In genomic region chr1:56494306-56494705, GRCh38 we compare ENCODE assay signal across 1 cellular context.
A peak's percentile ranks its signal among the peaks of the same experiment; 100 is the strongest.
TF ChIP-seq lines count a peak whose summit lies in the region.

No MANE protein-coding gene starts in this region.

TF ChIP-seq in HepG2, 621 proteins besides CTCF, POLR2A, EP300 and RAD21 (continued from another document and continues in another):
- TF ChIP-seq CREB3 (CRISPR knock-in tag; IDR thresholded peaks at IDR 0.05) (no peak), CHD2 (IDR thresholded peaks at IDR 0.05; ENCODE audit: low read depth, low read length) (no peak), KAT7 (CRISPR knock-in tag; IDR thresholded peaks at IDR 0.05; ENCODE audit: borderline replicate concordance) (0 out of 2 replicates have a peak, but pooled peaks have one; percentile 34), FOXP1 (IDR thresholded peaks at IDR 0.05) (no peak), FOXP1 (CRISPR knock-in tag; IDR thresholded peaks at IDR 0.05) (peak; percentile 80), HDAC6 (IDR thresholded peaks at IDR 0.05; ENCODE audit: low read depth, low read length) (no peak), ZFP91 (CRISPR knock-in tag; IDR thresholded peaks at IDR 0.05; ENCODE audit: borderline replicate concordance) (peak; percentile 53; the same call in 1 of the 2 replicates), ZBTB40 (IDR thresholded peaks at IDR 0.05) (no peak), ZBTB40 (CRISPR knock-in tag; IDR thresholded peaks at IDR 0.05) (peak; percentile 42; the same call in 1 of the 2 replicates), PHF21A (CRISPR knock-in tag; IDR thresholded peaks at IDR 0.05) (peak; percentile 94), UBTF (CRISPR knock-in tag; IDR thresholded peaks at IDR 0.05) (peak; percentile 66), CEBPB (IDR thresholded peaks at IDR 0.05; ENCODE audit: borderline replicate concordance, low read depth, low read length) (peak; percentile 62; the same call in 1 of the 2 replicates), PTBP1 (IDR thresholded peaks at IDR 0.05; ENCODE audit: low read depth, low read length, poor library complexity, severe bottlenecking) (no peak), ZNF230 (CRISPR knock-in tag; IDR thresholded peaks at IDR 0.05) (no peak), ZNF343 (CRISPR knock-in tag; IDR thresholded peaks at IDR 0.05) (0 out of 2 replicates have a peak, but pooled peaks have one; percentile 52), POGK (CRISPR knock-in tag; conservative IDR thresholded peaks at IDR 0.05) (peak; percentile 51), SP1 (IDR thresholded peaks at IDR 0.05) (no peak), SP1 (CRISPR knock-in tag; IDR thresholded peaks at IDR 0.05) (no peak; the same call in 1 of the 2 replicates), SOX6 (IDR thresholded peaks at IDR 0.05) (no peak), SOX6 (CRISPR knock-in tag; IDR thresholded peaks at IDR 0.05) (peak; percentile 97), FOXA1 (IDR thresholded peaks at IDR 0.05) (no peak), FOXA1 (CRISPR knock-in tag; IDR thresholded peaks at IDR 0.05) (peak; percentile 87; the same call in 1 of the 2 replicates), GABPA (IDR thresholded peaks at IDR 0.05; ENCODE audit: low read depth, low read length) (no peak), GABPA (CRISPR knock-in tag; IDR thresholded peaks at IDR 0.05; ENCODE audit: low read depth) (no peak), RARA (CRISPR knock-in tag; IDR thresholded peaks at IDR 0.05) (peak; percentile 74), ZNF501 (CRISPR knock-in tag; IDR thresholded peaks at IDR 0.05) (peak; percentile 45; the same call in 1 of the 2 replicates), HIC2 (CRISPR knock-in tag; IDR thresholded peaks at IDR 0.05; ENCODE audit: low read depth) (peak; percentile 26; the same call in 1 of the 2 replicates), SMAD3 (CRISPR knock-in tag; IDR thresholded peaks at IDR 0.05) (peak; percentile 69), ZNF646 (CRISPR knock-in tag; IDR thresholded peaks at IDR 0.05) (no peak)
